In genomic region chr12:110906985-110907384, GRCh38 we compare ENCODE assay signal across 1 cellular context.
TF ChIP-seq lines count a peak whose summit lies in the region.

No MANE protein-coding gene starts in this region.

TF ChIP-seq in HEK293, 187 proteins besides CTCF, POLR2A, EP300 and RAD21 (continued from another document):
- TF ChIP-seq, protein P1, sequence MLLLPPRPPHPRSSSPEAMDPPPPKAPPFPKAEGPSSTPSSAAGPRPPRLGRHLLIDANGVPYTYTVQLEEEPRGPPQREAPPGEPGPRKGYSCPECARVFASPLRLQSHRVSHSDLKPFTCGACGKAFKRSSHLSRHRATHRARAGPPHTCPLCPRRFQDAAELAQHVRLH (tag by site-specific recombination; IDR thresholded peaks at IDR 0.05): 0 out of 2 replicates have a peak, but pooled peaks have one; percentile 17
TF ChIP-seq in HEK293: peak in this region for 1.
